In the genomic region with DNA sequence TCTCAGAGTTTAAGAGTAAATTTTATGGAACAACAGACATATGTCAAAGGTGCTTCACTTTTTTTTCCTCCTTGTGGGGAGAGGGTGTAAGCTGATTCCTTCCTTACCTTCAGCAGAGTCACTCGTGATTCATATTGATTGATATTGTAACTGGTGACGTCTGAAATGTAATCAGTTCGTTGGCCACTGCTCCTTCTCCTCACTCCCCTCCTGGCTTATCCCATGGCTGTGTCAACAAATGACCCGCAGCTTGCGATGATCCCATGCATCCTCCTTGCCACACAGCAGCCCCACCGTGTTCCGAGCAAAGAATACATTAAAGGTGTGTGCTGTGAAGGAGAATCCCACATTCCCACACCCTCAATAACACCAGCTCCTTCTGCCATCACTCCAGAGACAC, we compare ENCODE assay signal across 20 cellular contexts. TPM values are rescaled to one million over a fixed set of nuclear protein-coding genes. Genes with fewer than 3 reads are reported as not detected.
DNase-seq lines count a peak whose midpoint lies in the region; ATAC-seq and TF ChIP-seq lines count a peak whose summit lies in the region.
"Had no signal": no experiment of that assay in that cellular context is flagged by ENCODE, and none has a peak within 500 bp of the region (broad histone marks: within the 10 kb centered on the region; RNA-seq: fewer than 3 reads in every experiment).

No MANE protein-coding gene starts in this region.

- no peak overlapping the region for H2AFZ ChIP-seq in Karpas-422 (ENCODE audit: low read length)
- H2AFZ ChIP-seq: GM23338, parathyroid adenoma had no signal

- H3K4me3 ChIP-seq in Karpas-422 (ENCODE audit: low read length) = no peak overlapping the region
- no peak overlapping the region for H3K4me3 ChIP-seq in adipocyte (ENCODE audit: low read length)
- H3K4me3 ChIP-seq in body of pancreas = no peak overlapping the region
- H3K4me3 ChIP-seq: GM23338, left lung, SJCRH30 had no signal

- no peaks in the 10 kb centered on the region for H3K27me3 ChIP-seq in Karpas-422 (ENCODE audit: low read length)
- H3K27me3 ChIP-seq in adipocyte (replicated peaks; ENCODE audit: control insufficient read depth, insufficient read depth, low read length) = no peaks in the 10 kb centered on the region
- no peaks in the 10 kb centered on the region for H3K27me3 ChIP-seq in layer of hippocampus (ENCODE audit: control insufficient read depth, insufficient read depth, low read length)
- H3K27me3 ChIP-seq in body of pancreas = no peaks in the 10 kb centered on the region
- H3K27me3 ChIP-seq: left lung, SJCRH30 had no signal

- no peak for ATAC-seq in body of pancreas
- ATAC-seq: esophagus mucosa, GM23338, left lung, WTC11 had no signal

- H3K36me3 ChIP-seq in Karpas-422 (ENCODE audit: insufficient read depth, low read length) (peaks cover 70% of the 10 kb centered on the region), adipocyte (ENCODE audit: control insufficient read depth, insufficient read depth, low read length, severe bottlenecking) (peaks cover 54% of the 10 kb centered on the region), body of pancreas (replicated peaks in 1 of 2; ENCODE audit: insufficient read depth in 1 of 2, low read depth in 2 of 2) (no peaks in the 10 kb centered on the region)

- H3K9me3 ChIP-seq in Karpas-422 (ENCODE audit: low read length) (no peaks in the 10 kb centered on the region; the same call in 1 of the 2 replicates), adipocyte (ENCODE audit: control insufficient read depth, low read length) (no peaks in the 10 kb centered on the region), body of pancreas (no peaks in the 10 kb centered on the region)
- H3K9me3 ChIP-seq: left lung had no signal

- H3K9ac ChIP-seq in Karpas-422 (ENCODE audit: low read length) = no peak overlapping the region
- H3K9ac ChIP-seq in adipocyte (ENCODE audit: low read length) = peak overlapping the region; percentile 7
- H3K9ac ChIP-seq: parathyroid adenoma had no signal

- WGBS in body of pancreas, 2 donors = 42 to 47% methylated on average over 7 of the region's 7 CpGs

- DNase-seq in Karpas-422 (no peak), adipocyte (ENCODE audit: low read depth) (no peak), substantia nigra (lab: John Stamatoyannopoulos, UW) (no peak), SKM-1 treated with dmso at 0.1 percent for 144 hours (lab: John Stamatoyannopoulos, UW; ENCODE audit: unreplicated experiment) (no peak), body of pancreas (no peak)
- DNase-seq in central memory CD4-positive, alpha-beta T cell = no peak
- DNase-seq in activated CD4-positive, alpha-beta T cell treated with anti-CD3 and anti-CD28 coated beads, Interleukin-2, amount 50 U/mL, for 48 hours = no peak
- DNase-seq: activated naive CD4-positive, alpha-beta T cell treated with anti-CD3 and anti-CD28 coated beads for 36 hours; immature natural killer cell; left lung; NCI-H1694 treated with DMSO at 0.1 percent for 48 hours; NCI-H526; SJCRH30; stimulated activated CD4-positive, alpha-beta T cell treated with anti-CD3 and anti-CD28 coated beads, Interleukin-2, amount 100 ng/mL, for 48 hours had no signal

- H4K20me1 ChIP-seq in Karpas-422 (ENCODE audit: insufficient read depth, low read depth, low read length) = no peaks in the 10 kb centered on the region

- no peaks in the 10 kb centered on the region for H3K9me2 ChIP-seq in Karpas-422 (replicated peaks; ENCODE audit: insufficient read depth, low read length)

- no peak for TF ChIP-seq POLR2A in body of pancreas (IDR thresholded peaks at IDR 0.05)

- intact Hi-C loops in body of pancreas (cut with DNase I) = no loop called here

- H3K79me2 ChIP-seq in Karpas-422 (ENCODE audit: low read length) = peaks cover 7% of the 10 kb centered on the region; the same call in 1 of the 2 replicates
- H3K79me2 ChIP-seq: parathyroid adenoma had no signal

- H3K4me2 ChIP-seq in Karpas-422 (ENCODE audit: low read depth, low read length, poor library complexity, severe bottlenecking) = no peak overlapping the region
- H3K4me2 ChIP-seq: GM23338 had no signal

- peak in 1 of 7 experiments; percentile 13 for TF ChIP-seq CTCF in body of pancreas (IDR thresholded peaks at IDR 0.05)

- H3K4me1 ChIP-seq in Karpas-422 (ENCODE audit: low read length) = peaks cover 64% of the 10 kb centered on the region
- H3K4me1 ChIP-seq in adipocyte (ENCODE audit: control insufficient read depth, insufficient read depth, low read length) = peaks cover 48% of the 10 kb centered on the region
- peaks cover 8% of the 10 kb centered on the region for H3K4me1 ChIP-seq in body of pancreas
- H3K4me1 ChIP-seq: parathyroid adenoma had no signal

- H3K27ac ChIP-seq in Karpas-422 (ENCODE audit: low read length) = peak overlapping the region; percentile 27; the same call in 1 of the 2 replicates
- peak overlapping the region; percentile 30 for H3K27ac ChIP-seq in layer of hippocampus (ENCODE audit: low read depth, low read length)
- H3K27ac ChIP-seq in substantia nigra (ENCODE audit: low read depth, low read length, poor library complexity, severe bottlenecking) = peak overlapping the region; percentile 40
- H3K27ac ChIP-seq in body of pancreas = no peak overlapping the region
- H3K27ac ChIP-seq: HL-60, parathyroid adenoma, SJCRH30 had no signal

RNA-seq across cellular contexts. Expression of gene MGLL, which starts 7.3 kb away (rescaled TPM):
- total RNA-seq in Karpas-422 (2014; rRNA removed; shearing (Covaris generic); ENCODE audit: low replicate concordance) = 58.0 and 63.3 TPM in 2 replicates
- 10 to 100 TPM; 14.8 to 20.2 TPM for total RNA-seq in body of pancreas

Comparison
In these comparisons a context has a peak if more than half of its experiments do, and no peak if none do; other contexts are left out.
1. H3K27ac ChIP-seq: peak in Karpas-422 (single experiment), layer of hippocampus (single experiment) and substantia nigra (single experiment); none in body of pancreas (0 of 4).